8 cellular contexts compared by ENCODE assay signal in genomic region chr3:124887177-124887995, GRCh38. TPM values are rescaled to one million over a fixed set of nuclear protein-coding genes. Genes with fewer than 3 reads are reported as not detected.
A peak's percentile ranks its signal among the peaks of the same experiment; 100 is the strongest.
DNase-seq lines count a peak whose midpoint lies in the region; ATAC-seq lines count a peak whose summit lies in the region.

ITGB5 (minus strand) TSS chr3:124887365; CDS start chr3:124887000, 365 bp downstream.

- H3K27me3 Mint-ChIP-seq in activated CD4-positive, alpha-beta T cell treated with anti-CD3 and anti-CD28 coated beads, Interleukin-2, amount 10 ng/mL, durations not matched to agents 7 days and 5 days = peaks cover 63% of the 10 kb centered on the region

- in situ Hi-C loops in endometrial microvascular endothelial cells (cut with HindIII; ENCODE audit: inconsistent ontology term, low pct_unique_long_range_greater_than_20kb, low sequenced_read_pairs) = no loop called here

- ATAC-seq in GM21717 (IDR thresholded peaks at IDR 0.05; ENCODE audit: unreplicated experiment) = peak; percentile 53
- peak; percentile 79 for ATAC-seq in stimulated activated effector memory CD8-positive, alpha-beta T cell treated with anti-CD3 and anti-CD28 coated beads, Interleukin-12 subunit alpha, Interleukin-12 subunit beta, amount 100 ng/mL, for 72 hours

- H3K27ac Mint-ChIP-seq in activated CD4-positive, alpha-beta T cell treated with anti-CD3 and anti-CD28 coated beads, Interleukin-2, amount 10 ng/mL, durations not matched to agents 7 days and 5 days = no peak within 1 kb of the TSS
- no peak within 1 kb of the TSS for H3K27ac Mint-ChIP-seq in stimulated activated effector memory CD8-positive, alpha-beta T cell treated with anti-CD3 and anti-CD28 coated beads, Interleukin-12 subunit alpha, Interleukin-12 subunit beta, amount 100 ng/mL, for 72 hours

- DNase-seq in Daoy (ENCODE audit: low read depth) (peak; percentile 90), M059J (ENCODE audit: low read depth) (peak; percentile 87), lung microvascular endothelial cell (ENCODE audit: low read depth in 2 of 2) (peak; percentile 51 to 57)
- peak; percentile 10 for DNase-seq in activated CD4-positive, alpha-beta T cell treated with anti-CD3 and anti-CD28 coated beads, Interleukin-2, amount 10 ng/mL, durations not matched to agents 7 days and 5 days
- DNase-seq in stimulated activated effector memory CD8-positive, alpha-beta T cell treated with anti-CD3 and anti-CD28 coated beads, Interleukin-12 subunit alpha, Interleukin-12 subunit beta, amount 100 ng/mL, for 72 hours (ENCODE audit: low spot score in 2 of 2) = peak; percentile 26 to 59
- DNase-seq in NK-92 treated with Interleukin-12 subunit alpha and Interleukin-12 subunit beta, amount 100 ng/mL, for 24 hours (lab: John Stamatoyannopoulos, UW) = no peak

- CTCF ChIA-PET in activated CD4-positive, alpha-beta T cell treated with anti-CD3 and anti-CD28 coated beads, Interleukin-2, amount 10 ng/mL, durations not matched to agents 7 days and 5 days (lab: Charles Lee) = interaction anchor here (1.4 to 5.9 kb wide), 2 partner anchors 15 to 126 kb away, joined by 3 to 25 read pairs; no protein-coding TSS in a partner anchor

- peaks cover 4% of the 10 kb centered on the region for H3K4me1 Mint-ChIP-seq in activated CD4-positive, alpha-beta T cell treated with anti-CD3 and anti-CD28 coated beads, Interleukin-2, amount 10 ng/mL, durations not matched to agents 7 days and 5 days
- peaks cover 7% of the 10 kb centered on the region for H3K4me1 Mint-ChIP-seq in stimulated activated effector memory CD8-positive, alpha-beta T cell treated with anti-CD3 and anti-CD28 coated beads, Interleukin-12 subunit alpha, Interleukin-12 subunit beta, amount 100 ng/mL, for 72 hours

- H3K36me3 Mint-ChIP-seq in activated CD4-positive, alpha-beta T cell treated with anti-CD3 and anti-CD28 coated beads, Interleukin-2, amount 10 ng/mL, durations not matched to agents 7 days and 5 days (ENCODE audit: low read depth) = no peaks in the 10 kb centered on the region
- no peaks in the 10 kb centered on the region for H3K36me3 Mint-ChIP-seq in stimulated activated effector memory CD8-positive, alpha-beta T cell treated with anti-CD3 and anti-CD28 coated beads, Interleukin-12 subunit alpha, Interleukin-12 subunit beta, amount 100 ng/mL, for 72 hours

- POLR2A ChIA-PET in activated CD4-positive, alpha-beta T cell treated with anti-CD3 and anti-CD28 coated beads, Interleukin-2, amount 10 ng/mL, durations not matched to agents 7 days and 5 days (lab: Charles Lee) = no interaction called here

- no peaks in the 10 kb centered on the region for H3K9me3 Mint-ChIP-seq in activated CD4-positive, alpha-beta T cell treated with anti-CD3 and anti-CD28 coated beads, Interleukin-2, amount 10 ng/mL, durations not matched to agents 7 days and 5 days
- H3K9me3 Mint-ChIP-seq in stimulated activated effector memory CD8-positive, alpha-beta T cell treated with anti-CD3 and anti-CD28 coated beads, Interleukin-12 subunit alpha, Interleukin-12 subunit beta, amount 100 ng/mL, for 72 hours = no peaks in the 10 kb centered on the region

- H3K4me3 Mint-ChIP-seq in activated CD4-positive, alpha-beta T cell treated with anti-CD3 and anti-CD28 coated beads, Interleukin-2, amount 10 ng/mL, durations not matched to agents 7 days and 5 days = peak within 1 kb of the TSS; percentile 54
- peak within 1 kb of the TSS; percentile 64 for H3K4me3 Mint-ChIP-seq in stimulated activated effector memory CD8-positive, alpha-beta T cell treated with anti-CD3 and anti-CD28 coated beads, Interleukin-12 subunit alpha, Interleukin-12 subunit beta, amount 100 ng/mL, for 72 hours

RNA-seq across cellular contexts. Expression of gene ITGB5, which starts in this region (rescaled TPM):
- total RNA-seq in Daoy (2014; rRNA removed; shearing (Covaris generic)) = 129 and 170 TPM in 2 replicates
- total RNA-seq in M059J (2014; rRNA removed; shearing (Covaris generic)) = 182 and 224 TPM in 2 replicates
- under 1 TPM; 0.15 to 0.37 TPM for total RNA-seq in activated CD4-positive, alpha-beta T cell treated with anti-CD3 and anti-CD28 coated beads, Interleukin-2, amount 10 ng/mL, durations not matched to agents 7 days and 5 days
- total RNA-seq in endometrial microvascular endothelial cells (ENCODE audit: inconsistent ontology term) (304 TPM), lung microvascular endothelial cell (49.2 and 90.2 TPM in 2 replicates)

Comparison
In these comparisons a context has a peak if more than half of its experiments do, and no peak if none do; other contexts are left out.
1. RNA of gene ITGB5 (total RNA-seq): 304 TPM in endometrial microvascular endothelial cells (single experiment), 182 to 224 TPM in M059J, 129 to 170 TPM in Daoy and 49.2 to 90.2 TPM in lung microvascular endothelial cell; 0.15 to 0.37 TPM in activated CD4-positive, alpha-beta T cell treated with anti-CD3 and anti-CD28 coated beads, Interleukin-2, amount 10 ng/mL, durations not matched to agents 7 days and 5 days; every median in the first group is over 10 times any median in the second.
2. Peak in DNase-seq in activated CD4-positive, alpha-beta T cell treated with anti-CD3 and anti-CD28 coated beads, Interleukin-2, amount 10 ng/mL, durations not matched to agents 7 days and 5 days; RNA of the gene not detected or under 1 TPM.